In the genomic region with DNA sequence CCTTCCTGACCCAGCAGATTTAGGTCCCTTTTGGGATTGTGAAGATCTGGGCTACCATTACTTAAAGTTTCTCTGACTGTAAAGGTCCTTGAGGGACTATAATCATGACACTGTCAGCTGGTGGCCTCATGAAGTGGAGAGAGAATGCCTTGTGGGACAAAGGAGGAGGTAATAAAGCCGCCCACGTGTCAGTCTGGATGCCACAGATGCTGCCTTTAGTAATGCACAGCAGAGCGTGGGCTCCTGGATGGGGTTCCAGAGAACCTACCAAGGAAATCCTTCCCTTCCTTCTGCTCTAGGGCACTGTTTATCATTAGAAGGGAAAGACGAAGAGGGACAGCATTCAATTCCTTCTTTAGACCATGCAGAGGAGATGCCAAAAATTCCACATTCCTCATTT, we compare ENCODE assay signal across 1 cellular context.
TF ChIP-seq lines count a peak whose summit lies in the region.

No MANE protein-coding gene starts in this region.

TF ChIP-seq in IMR-90, 13 proteins besides CTCF, POLR2A, EP300 and RAD21 (continued from another document):
- TF ChIP-seq, protein P1, sequence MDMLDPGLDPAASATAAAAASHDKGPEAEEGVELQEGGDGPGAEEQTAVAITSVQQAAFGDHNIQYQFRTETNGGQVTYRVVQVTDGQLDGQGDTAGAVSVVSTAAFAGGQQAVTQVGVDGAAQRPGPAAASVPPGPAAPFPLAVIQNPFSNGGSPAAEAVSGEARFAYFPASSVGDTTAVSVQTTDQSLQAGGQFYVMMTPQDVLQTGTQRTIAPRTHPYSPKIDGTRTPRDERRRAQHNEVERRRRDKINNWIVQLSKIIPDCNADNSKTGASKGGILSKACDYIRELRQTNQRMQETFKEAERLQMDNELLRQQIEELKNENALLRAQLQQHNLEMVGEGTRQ (IDR thresholded peaks at IDR 0.05; ENCODE audit: low read depth, low read length): no peak
- TF ChIP-seq BHLHE40 (IDR thresholded peaks at IDR 0.05; ENCODE audit: low read depth, low read length) (no peak), SMC3 (IDR thresholded peaks at IDR 0.05; ENCODE audit: low read depth, low read length) (no peak)
TF ChIP-seq in IMR-90: peak in this region for 0.
